In the genomic region with DNA sequence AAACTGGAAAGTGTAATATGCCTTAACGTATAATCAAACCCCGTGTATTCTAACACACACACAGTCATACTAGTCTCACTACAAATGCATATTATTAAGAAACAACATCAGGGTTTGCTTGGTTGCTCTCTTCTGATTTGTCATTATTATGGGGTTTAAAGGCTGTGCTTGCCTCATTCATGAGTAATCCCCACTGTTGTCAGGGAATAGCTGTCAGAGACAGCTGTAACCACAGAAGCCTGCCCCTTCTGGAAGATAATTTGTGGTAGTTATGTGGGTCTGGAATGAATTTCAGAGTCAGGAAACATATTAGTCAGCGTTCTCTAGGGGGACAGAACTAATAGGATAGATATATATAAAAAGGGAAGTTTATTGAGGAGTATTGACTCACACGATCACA, we compare ENCODE assay signal across 10 cellular contexts.
DNase-seq lines count a peak whose midpoint lies in the region; ATAC-seq and TF ChIP-seq lines count a peak whose summit lies in the region.
"Had no signal": no experiment of that assay in that cellular context is flagged by ENCODE, and none has a peak within 500 bp of the region (broad histone marks: within the 10 kb centered on the region; RNA-seq: fewer than 3 reads in every experiment).

No MANE protein-coding gene starts in this region.

- H3K4me3 ChIP-seq in SJCRH30 = peak overlapping the region; percentile 6; the same call in 1 of the 2 replicates
- no peak overlapping the region for H3K4me3 ChIP-seq in foreskin fibroblast (ENCODE audit: low read depth in 1 of 2, low read length in 2 of 2)
- H3K4me3 ChIP-seq in H7 (ENCODE audit: insufficient read depth, low read depth, low read length) = no peak overlapping the region

- H3K36me3 Mint-ChIP-seq in activated CD8-positive, alpha-beta T cell treated with anti-CD3 and anti-CD28 coated beads, Interleukin-2, amount 10 ng/mL, durations not matched to agents 7 days and 5 days (ENCODE audit: low read depth) = no peaks in the 10 kb centered on the region
- H3K36me3 Mint-ChIP-seq: naive B cell had no signal

- H3K27ac Mint-ChIP-seq in activated CD8-positive, alpha-beta T cell treated with anti-CD3 and anti-CD28 coated beads, Interleukin-2, amount 10 ng/mL, durations not matched to agents 7 days and 5 days = no peak overlapping the region
- H3K27ac Mint-ChIP-seq: naive B cell had no signal

- POLR2A ChIA-PET in activated CD8-positive, alpha-beta T cell treated with anti-CD3 and anti-CD28 coated beads, Interleukin-2, amount 10 ng/mL, durations not matched to agents 7 days and 5 days (lab: Charles Lee) = no interaction called here

- CTCF ChIA-PET in activated CD8-positive, alpha-beta T cell treated with anti-CD3 and anti-CD28 coated beads, Interleukin-2, amount 10 ng/mL, durations not matched to agents 7 days and 5 days (lab: Charles Lee) = no interaction called here

- DNase-seq in GM04503 (ENCODE audit: low read depth) = peak; percentile 95
- peak; percentile 78 to 91 for DNase-seq in SJCRH30
- peak; percentile 60 to 89 for DNase-seq in foreskin fibroblast
- DNase-seq in sciatic nerve (ENCODE audit: low spot score) = no peak
- no peak for DNase-seq in activated CD8-positive, alpha-beta T cell treated with anti-CD3 and anti-CD28 coated beads, Interleukin-2, amount 10 ng/mL, durations not matched to agents 7 days and 5 days
- no peak for DNase-seq in T-helper 2 cell
- DNase-seq in H7 = no peak
- DNase-seq: naive B cell, NCI-H187 treated with DMSO at 0.1 percent for 48 hours had no signal

- H3K4me1 Mint-ChIP-seq in activated CD8-positive, alpha-beta T cell treated with anti-CD3 and anti-CD28 coated beads, Interleukin-2, amount 10 ng/mL, durations not matched to agents 7 days and 5 days (ENCODE audit: low read depth) = no peaks in the 10 kb centered on the region
- H3K4me1 Mint-ChIP-seq: naive B cell had no signal

- no peak overlapping the region for H3K4me3 Mint-ChIP-seq in activated CD8-positive, alpha-beta T cell treated with anti-CD3 and anti-CD28 coated beads, Interleukin-2, amount 10 ng/mL, durations not matched to agents 7 days and 5 days
- H3K4me3 Mint-ChIP-seq: naive B cell had no signal

- peak; percentile 6 for TF ChIP-seq CTCF in foreskin fibroblast (IDR thresholded peaks at IDR 0.05; ENCODE audit: low read depth, low read length)

- intact Hi-C loops in sciatic nerve (cut with DNase I) = no loop called here

- H3K27me3 Mint-ChIP-seq in activated CD8-positive, alpha-beta T cell treated with anti-CD3 and anti-CD28 coated beads, Interleukin-2, amount 10 ng/mL, durations not matched to agents 7 days and 5 days (ENCODE audit: low read depth) = no peaks in the 10 kb centered on the region
- H3K27me3 Mint-ChIP-seq: naive B cell had no signal

- peaks cover 11% of the 10 kb centered on the region for H3K9me3 Mint-ChIP-seq in activated CD8-positive, alpha-beta T cell treated with anti-CD3 and anti-CD28 coated beads, Interleukin-2, amount 10 ng/mL, durations not matched to agents 7 days and 5 days (ENCODE audit: insufficient read depth)

- H3K4me1 ChIP-seq in SJCRH30 = peaks cover 40% of the 10 kb centered on the region

- H3K9me3 ChIP-seq in SJCRH30 (replicated peaks) = no peaks in the 10 kb centered on the region

- peak overlapping the region; percentile 96 for H3K27ac ChIP-seq in SJCRH30

- ATAC-seq in sciatic nerve (peak; percentile 92), HG03520 (IDR thresholded peaks at IDR 0.05; ENCODE audit: unreplicated experiment) (no peak)
- ATAC-seq in activated CD8-positive, alpha-beta T cell treated with anti-CD3 and anti-CD28 coated beads, Interleukin-2, amount 10 ng/mL, durations not matched to agents 7 days and 5 days = no peak

- H3K27me3 ChIP-seq in SJCRH30 (no peaks in the 10 kb centered on the region), H7 (ENCODE audit: control insufficient read depth, insufficient read depth, low read length) (no peaks in the 10 kb centered on the region)

- H3K36me3 ChIP-seq in SJCRH30 = no peaks in the 10 kb centered on the region
- no peaks in the 10 kb centered on the region for H3K36me3 ChIP-seq in H7 (replicated peaks; ENCODE audit: control insufficient read depth, insufficient read depth, low read length)

Comparison
In these comparisons a context has a peak if more than half of its experiments do, and no peak if none do; other contexts are left out.
1. DNase-seq: peak in GM04503 (single experiment), SJCRH30 (2 of 2) and foreskin fibroblast (2 of 2); none in sciatic nerve (single experiment), activated CD8-positive, alpha-beta T cell treated with anti-CD3 and anti-CD28 coated beads, Interleukin-2, amount 10 ng/mL, durations not matched to agents 7 days and 5 days (single experiment), T-helper 2 cell (0 of 5) and H7 (single experiment).